8 cellular contexts compared by ENCODE assay signal in the genomic region with DNA sequence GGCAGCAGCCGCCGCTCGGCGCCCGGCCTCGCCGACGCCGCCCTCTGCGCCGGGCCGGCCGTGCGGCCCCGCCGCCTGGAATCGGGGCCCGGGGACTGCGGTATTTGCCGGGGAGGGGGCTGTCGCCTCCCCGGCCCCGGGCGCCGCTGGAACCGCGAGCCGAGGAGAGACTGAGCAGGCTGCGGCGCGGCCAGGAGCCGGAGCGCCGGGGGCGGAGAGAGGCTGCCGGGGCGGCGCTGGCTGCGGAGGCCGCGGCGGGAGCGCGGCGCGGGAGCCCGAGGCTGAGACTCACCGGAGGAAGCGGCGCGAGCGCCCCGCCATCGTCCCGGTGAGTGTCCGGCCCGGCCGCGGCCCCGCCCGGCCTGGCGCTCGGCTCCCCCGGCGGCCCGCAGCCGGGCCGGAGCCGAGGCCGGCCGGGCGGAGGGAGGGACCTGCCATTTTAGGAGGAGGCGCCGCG. TPM values are rescaled to one million over a fixed set of nuclear protein-coding genes. Genes with fewer than 3 reads are reported as not detected.
A peak's percentile ranks its signal among the peaks of the same experiment; 100 is the strongest.
DNase-seq lines count a peak whose midpoint lies in the region; ATAC-seq, FAIRE-seq and TF ChIP-seq lines count a peak whose summit lies in the region.

No MANE protein-coding gene starts in this region.

- no peak overlapping the region for H3K27ac Mint-ChIP-seq in activated CD4-positive, alpha-beta T cell treated with anti-CD3 and anti-CD28 coated beads, Interleukin-2, amount 10 ng/mL, durations not matched to agents 7 days and 5 days
- H3K27ac Mint-ChIP-seq in natural killer cell treated with Interleukin-12 subunit alpha and Interleukin-12 subunit beta and Interleukin-15 and Interleukin-18, amount 100 ng/mL, for 72 hours: peak overlapping the region; percentile 98

- H3K4me3 ChIP-seq in OCI-LY3 (ENCODE audit: low read length) (peak overlapping the region; percentile 96), duodenal mucosa (ENCODE audit: low read depth in 1 of 2, low read length in 2 of 2) (peak overlapping the region; percentile 85 to 98)

- H4K20me1 ChIP-seq in OCI-LY3 (ENCODE audit: insufficient read depth, low read length): peaks cover 46% of the 10 kb centered on the region

- H3K4me1 ChIP-seq in OCI-LY3 (ENCODE audit: low read length) (peaks cover 35% of the 10 kb centered on the region), duodenal mucosa (ENCODE audit: control insufficient read depth in 1 of 2, insufficient read depth in 2 of 2, low read length in 2 of 2) (peaks cover 32 to 36% of the 10 kb centered on the region in 2 donors)

- no peak for TF ChIP-seq POLR2A in GM12892 (IDR thresholded peaks at IDR 0.05; ENCODE audit: low read depth, low read length)

- no peak for TF ChIP-seq CTCF in OCI-LY3 (IDR thresholded peaks at IDR 0.05; ENCODE audit: low read depth, low read length)

- POLR2A ChIA-PET in activated CD4-positive, alpha-beta T cell treated with anti-CD3 and anti-CD28 coated beads, Interleukin-2, amount 10 ng/mL, durations not matched to agents 7 days and 5 days (lab: Charles Lee): no interaction called here

- peak in 1 of 2 donors; percentile 2 for ATAC-seq in natural killer cell treated with Interleukin-12 subunit alpha and Interleukin-12 subunit beta and Interleukin-15 and Interleukin-18, amount 100 ng/mL, for 72 hours

- no peaks in the 10 kb centered on the region for H3K27me3 Mint-ChIP-seq in activated CD4-positive, alpha-beta T cell treated with anti-CD3 and anti-CD28 coated beads, Interleukin-2, amount 10 ng/mL, durations not matched to agents 7 days and 5 days
- no peaks in the 10 kb centered on the region for H3K27me3 Mint-ChIP-seq in natural killer cell treated with Interleukin-12 subunit alpha and Interleukin-12 subunit beta and Interleukin-15 and Interleukin-18, amount 100 ng/mL, for 72 hours

- H3K27me3 ChIP-seq in OCI-LY3 (ENCODE audit: low read depth, low read length): no peaks in the 10 kb centered on the region
- H3K27me3 ChIP-seq in duodenal mucosa (ENCODE audit: control insufficient read depth in 1 of 2, insufficient read depth in 2 of 2, low read length in 2 of 2): no peaks in the 10 kb centered on the region

- peak; percentile 13 for DNase-seq in activated CD4-positive, alpha-beta T cell treated with anti-CD3 and anti-CD28 coated beads, Interleukin-2, amount 10 ng/mL, durations not matched to agents 7 days and 5 days
- DNase-seq in activated CD4-positive, alpha-beta T cell treated with anti-CD3 and anti-CD28 coated beads, Interleukin-2, amount 50 U/mL, for 1 hour: no peak
- no peak for DNase-seq in natural killer cell treated with Interleukin-12 subunit alpha and Interleukin-12 subunit beta and Interleukin-15 and Interleukin-18, amount 100 ng/mL, for 72 hours (ENCODE audit: low spot score)
- no peak for DNase-seq in NCI-H446 treated with DMSO at 0.1 percent for 48 hours (lab: John Stamatoyannopoulos, UW)
- DNase-seq in GM12892 (ENCODE audit: insufficient read length): no peak
- no peak for DNase-seq in HK-2 (ENCODE audit: unreplicated experiment)

- peaks cover 50% of the 10 kb centered on the region for H3K4me1 Mint-ChIP-seq in activated CD4-positive, alpha-beta T cell treated with anti-CD3 and anti-CD28 coated beads, Interleukin-2, amount 10 ng/mL, durations not matched to agents 7 days and 5 days
- H3K4me1 Mint-ChIP-seq in natural killer cell treated with Interleukin-12 subunit alpha and Interleukin-12 subunit beta and Interleukin-15 and Interleukin-18, amount 100 ng/mL, for 72 hours (ENCODE audit: low read depth in 2 of 2): peaks cover 39 to 51% of the 10 kb centered on the region in 2 donors

- CTCF ChIA-PET in activated CD4-positive, alpha-beta T cell treated with anti-CD3 and anti-CD28 coated beads, Interleukin-2, amount 10 ng/mL, durations not matched to agents 7 days and 5 days (lab: Charles Lee): interaction anchor here (1.2 kb wide), 1 partner anchor 22 kb away, joined by 3 read pairs; no protein-coding TSS in a partner anchor

- H3K36me3 Mint-ChIP-seq in activated CD4-positive, alpha-beta T cell treated with anti-CD3 and anti-CD28 coated beads, Interleukin-2, amount 10 ng/mL, durations not matched to agents 7 days and 5 days (ENCODE audit: low read depth): peaks cover 17% of the 10 kb centered on the region
- H3K36me3 Mint-ChIP-seq in natural killer cell treated with Interleukin-12 subunit alpha and Interleukin-12 subunit beta and Interleukin-15 and Interleukin-18, amount 100 ng/mL, for 72 hours: peaks cover 6% of the 10 kb centered on the region

- H3K79me2 ChIP-seq in OCI-LY3 (ENCODE audit: low read length): peaks cover 62% of the 10 kb centered on the region

- H3K9me3 ChIP-seq in OCI-LY3 (ENCODE audit: insufficient read depth, low read length): no peaks in the 10 kb centered on the region
- H3K9me3 ChIP-seq in duodenal mucosa (ENCODE audit: control insufficient read depth in 1 of 2, low read length in 2 of 2): no peaks in the 10 kb centered on the region

- no peak for FAIRE-seq in GM12892 (lab: Jason Lieb, UNC)

- H3K27ac ChIP-seq in OCI-LY3 (ENCODE audit: low read length) (peak overlapping the region; percentile 90), duodenal mucosa (ENCODE audit: low read depth, low read length) (peak overlapping the region; percentile 100)

- H3K4me3 Mint-ChIP-seq in activated CD4-positive, alpha-beta T cell treated with anti-CD3 and anti-CD28 coated beads, Interleukin-2, amount 10 ng/mL, durations not matched to agents 7 days and 5 days: peak overlapping the region; percentile 90
- peak overlapping the region; percentile 99 for H3K4me3 Mint-ChIP-seq in natural killer cell treated with Interleukin-12 subunit alpha and Interleukin-12 subunit beta and Interleukin-15 and Interleukin-18, amount 100 ng/mL, for 72 hours

- H2AFZ ChIP-seq in OCI-LY3 (ENCODE audit: low read depth, low read length): no peak overlapping the region

- H3K4me2 ChIP-seq in OCI-LY3 (ENCODE audit: low read length): peak overlapping the region; percentile 93

- H3K36me3 ChIP-seq in OCI-LY3 (replicated peaks; ENCODE audit: low read depth, low read length): no peaks in the 10 kb centered on the region
- no peaks in the 10 kb centered on the region for H3K36me3 ChIP-seq in duodenal mucosa (ENCODE audit: control insufficient read depth in 1 of 2, insufficient read depth in 2 of 2, low read length in 2 of 2)

- peak overlapping the region; percentile 89 for H3K9ac ChIP-seq in OCI-LY3 (ENCODE audit: low read length)
- peak overlapping the region; percentile 79 to 86 for H3K9ac ChIP-seq in duodenal mucosa (ENCODE audit: low read depth in 1 of 2, low read length in 2 of 2)

- no peaks in the 10 kb centered on the region for H3K9me3 Mint-ChIP-seq in activated CD4-positive, alpha-beta T cell treated with anti-CD3 and anti-CD28 coated beads, Interleukin-2, amount 10 ng/mL, durations not matched to agents 7 days and 5 days
- no peaks in the 10 kb centered on the region for H3K9me3 Mint-ChIP-seq in natural killer cell treated with Interleukin-12 subunit alpha and Interleukin-12 subunit beta and Interleukin-15 and Interleukin-18, amount 100 ng/mL, for 72 hours

RNA-seq across cellular contexts. Expression of gene DYRK1A, which starts 0.8 kb away (rescaled TPM):
- total RNA-seq in activated CD4-positive, alpha-beta T cell treated with anti-CD3 and anti-CD28 coated beads, Interleukin-2, amount 10 ng/mL, durations not matched to agents 7 days and 5 days: 100 to 1,000 TPM in 1 of 2 experiments, 10 to 100 TPM in 1; 85.6 to 108 TPM
- 10 to 100 TPM; 83.5 to 90.1 TPM for total RNA-seq in natural killer cell treated with Interleukin-12 subunit alpha and Interleukin-12 subunit beta and Interleukin-15 and Interleukin-18, amount 100 ng/mL, for 72 hours
- polyA plus RNA-seq in GM12892 (2012; ENCODE audit: missing spikeins): 24.3 TPM
